In genomic region chr15:65027593-65027992, GRCh38 we compare ENCODE assay signal across 14 cellular contexts. TPM values are rescaled to one million over a fixed set of nuclear protein-coding genes. Genes with fewer than 3 reads are reported as not detected.
DNase-seq lines count a peak whose midpoint lies in the region; TF ChIP-seq lines count a peak whose summit lies in the region.
"Had no signal": no experiment of that assay in that cellular context is flagged by ENCODE, and none has a peak within 500 bp of the region (broad histone marks: within the 10 kb centered on the region; RNA-seq: fewer than 3 reads in every experiment).

No MANE protein-coding gene starts in this region.

- H3K27me3 Mint-ChIP-seq in MCF 10A (ENCODE audit: insufficient read depth, unreplicated experiment) = no peaks in the 10 kb centered on the region

- intact Hi-C loops in MCF 10A (cut with micrococcal nuclease) (no loop called here), breast epithelium (cut with DNase I; ENCODE audit: low total_unique reads) (no loop called here)

- H3K4me2 ChIP-seq in SU-DHL-6 (ENCODE audit: low read depth, low read length, poor library complexity, severe bottlenecking) = peak overlapping the region; percentile 98
- peak overlapping the region; percentile 26 for H3K4me2 ChIP-seq in fibroblast of lung (ENCODE audit: extremely low read depth, insufficient read depth, low read length)

- H4K20me1 ChIP-seq in SU-DHL-6 (ENCODE audit: low read depth, low read length) (no peaks in the 10 kb centered on the region), fibroblast of lung (ENCODE audit: control insufficient read depth, extremely low read depth, insufficient read depth, low read length) (no peaks in the 10 kb centered on the region)

- H3K36me3 ChIP-seq in breast epithelium (no peaks in the 10 kb centered on the region), SU-DHL-6 (ENCODE audit: low read length) (no peaks in the 10 kb centered on the region), fibroblast of lung (ENCODE audit: control insufficient read depth, insufficient read depth, low read length) (peaks cover 2% of the 10 kb centered on the region)

- H3K4me1 ChIP-seq in breast epithelium = peaks cover 0 to 7% of the 10 kb centered on the region in 2 donors
- no peaks in the 10 kb centered on the region for H3K4me1 ChIP-seq in fibroblast of lung (ENCODE audit: control insufficient read depth, extremely low read depth, insufficient read depth, low read length)

- H3K4me3 ChIP-seq in breast epithelium (peak overlapping the region in 1 of 3 donors; percentile 99), SU-DHL-6 (ENCODE audit: insufficient read depth, low read length, poor library complexity, severe bottlenecking) (no peak overlapping the region), fibroblast of lung (replicated peaks in 1 of 4; ENCODE audit: control extremely low read depth in 1 of 4, insufficient read depth in 1 of 4, low read depth in 3 of 4, low read length in 4 of 4) (peak overlapping the region in 2 of 4 experiments; percentile 71 to 94)

- H3K27ac Mint-ChIP-seq in MCF 10A (ENCODE audit: low read depth, unreplicated experiment) = no peak overlapping the region

- H3K79me2 ChIP-seq in SU-DHL-6 (ENCODE audit: insufficient read depth, low read length) = peaks cover 18% of the 10 kb centered on the region
- peaks cover 10% of the 10 kb centered on the region for H3K79me2 ChIP-seq in fibroblast of lung (ENCODE audit: control insufficient read depth, insufficient read depth, low read length)

- no peak for TF ChIP-seq CTCF in MCF 10A (IDR thresholded peaks at IDR 0.05; ENCODE audit: unreplicated experiment)
- TF ChIP-seq CTCF in breast epithelium (IDR thresholded peaks at IDR 0.05) = no peak
- TF ChIP-seq CTCF in SU-DHL-6 (IDR thresholded peaks at IDR 0.05; ENCODE audit: insufficient read depth, low read length, poor library complexity, severe bottlenecking) = no peak
- no peak for TF ChIP-seq CTCF in fibroblast of lung (conservative IDR thresholded peaks at IDR 0.05 in 1 of 2, IDR thresholded peaks at IDR 0.05 in 1 of 2; ENCODE audit: low read depth in 1 of 2, low read length in 2 of 2)

- H3K9ac ChIP-seq in SU-DHL-6 (ENCODE audit: low read length) (0 out of 2 replicates have a peak overlapping the region, but pooled peaks have one; percentile 77), fibroblast of lung (ENCODE audit: insufficient read depth, low read length) (no peak overlapping the region)

- TF ChIP-seq POLR2A in breast epithelium (IDR thresholded peaks at IDR 0.05) = no peak

- H2AFZ ChIP-seq in SU-DHL-6 (ENCODE audit: low read depth, low read length, severe bottlenecking) (no peak overlapping the region), fibroblast of lung (ENCODE audit: low read length) (no peak overlapping the region)

- H3K27ac ChIP-seq in breast epithelium (no peak overlapping the region), SU-DHL-6 (ENCODE audit: low read depth, low read length) (no peak overlapping the region), fibroblast of lung (ENCODE audit: insufficient read depth, low read length) (no peak overlapping the region)

- POLR2A ChIA-PET in MCF 10A (lab: Yijun Ruan, JAX) = interaction anchor here (0.9 to 3.2 kb wide), 3 partner anchors 11 to 38 kb away, joined by 3 to 12 read pairs (median 3); partner anchors contain the start of gene SPG21

- no peaks in the 10 kb centered on the region for H3K9me3 Mint-ChIP-seq in MCF 10A (ENCODE audit: unreplicated experiment)
- H3K9me3 Mint-ChIP-seq: CD14-positive monocyte had no signal

- no TSS peak for BruUV-seq in MCF 10A (replicated peaks; lab: Mats Ljungman, UMichigan)

- H3K9me3 ChIP-seq in breast epithelium = no peaks in the 10 kb centered on the region
- no peaks in the 10 kb centered on the region for H3K9me3 ChIP-seq in SU-DHL-6 (ENCODE audit: insufficient read depth, low read length)
- H3K9me3 ChIP-seq in fibroblast of lung (ENCODE audit: control insufficient read depth, insufficient read depth, low read depth, low read length) = no peaks in the 10 kb centered on the region
- H3K9me3 ChIP-seq: transverse colon had no signal

- H3K36me3 Mint-ChIP-seq in MCF 10A (ENCODE audit: insufficient read depth, unreplicated experiment) = peaks cover 32% of the 10 kb centered on the region

- no peak for DNase-seq in MCF 10A (ENCODE audit: unreplicated experiment)
- no peak for DNase-seq in breast epithelium (ENCODE audit: low spot score in 2 of 2)
- no peak for DNase-seq in fibroblast of lung (ENCODE audit: low read depth in 2 of 2)
- DNase-seq in retina = no peak
- DNase-seq in dedifferentiated amniotic fluid mesenchymal stem cell (ENCODE audit: extremely low spot score) = no peak
- DNase-seq in UCSD-AML1 (lab: John Stamatoyannopoulos, UW; ENCODE audit: unreplicated experiment) = no peak
- DNase-seq in stimulated activated CD4-positive, alpha-beta T cell treated with anti-CD3 and anti-CD28 coated beads, Interleukin-2, amount 100 ng/mL, for 24 hours = no peak
- DNase-seq: nucleus accumbens; OCI-M1; stimulated activated CD4-positive, alpha-beta T cell treated with anti-CD3 and anti-CD28 coated beads, Interleukin-4, amount 100 ng/mL, for 24 hours; transverse colon had no signal

- H3F3A ChIP-seq in SU-DHL-6 (ENCODE audit: insufficient read depth) = peaks cover 3% of the 10 kb centered on the region; the same call in 1 of the 2 replicates

- no peaks in the 10 kb centered on the region for H3K9me2 ChIP-seq in SU-DHL-6 (replicated peaks; ENCODE audit: insufficient read depth, low read length)

- H3K27me3 ChIP-seq in breast epithelium (no peaks in the 10 kb centered on the region), SU-DHL-6 (ENCODE audit: low read length) (no peaks in the 10 kb centered on the region), fibroblast of lung (ENCODE audit: control insufficient read depth, insufficient read depth, low read length) (no peaks in the 10 kb centered on the region)
- H3K27me3 ChIP-seq: transverse colon had no signal

- peak overlapping the region; percentile 73 for H3K4me3 Mint-ChIP-seq in MCF 10A (ENCODE audit: unreplicated experiment)

- H3K4me1 Mint-ChIP-seq in MCF 10A (ENCODE audit: insufficient read depth, unreplicated experiment) = peaks cover 27% of the 10 kb centered on the region

- CTCF ChIA-PET in MCF 10A (lab: Yijun Ruan, JAX) = no interaction called here

RNA-seq across cellular contexts. Expression of gene MTFMT, which starts 1.8 kb away (rescaled TPM):
- total RNA-seq in MCF 10A (2022) (14.9 and 15.9 TPM in 2 replicates), breast epithelium (10 to 100 TPM; 23.7 to 28.5 (median 28.4) TPM), fibroblast of lung (17.0 and 17.5 TPM in 2 replicates)
- polyA plus RNA-seq in fibroblast of lung = 12.6 and 16.6 TPM in 2 replicates
- 11.3 and 11.8 TPM in 2 replicates for polyA plus RNA-seq in fibroblast of lung (2012)
- 1.9 and 2.6 TPM in 2 replicates for polyA minus RNA-seq in fibroblast of lung (ENCODE audit: low replicate concordance)

RNA-seq across cellular contexts. Expression of gene SLC51B, which starts 17.6 kb away (rescaled TPM):
- total RNA-seq in MCF 10A (2022) (not detected in 2 replicates), breast epithelium (not detected), fibroblast of lung (0.51 and 0.66 TPM in 2 replicates)
- polyA plus RNA-seq in fibroblast of lung = 0.98 and 1.2 TPM in 2 replicates
- 1.3 TPM in 2 replicates for polyA plus RNA-seq in fibroblast of lung (2012)
- polyA minus RNA-seq in fibroblast of lung (ENCODE audit: low replicate concordance) = not detected in 2 replicates
- total RNA-seq: esophagus mucosa had no signal
- polyA plus RNA-seq: CD14-positive monocyte had no signal

RNA-seq across cellular contexts. Expression of gene SPG21, which starts 37.9 kb away (rescaled TPM):
- total RNA-seq in MCF 10A (2022) (63.1 and 70.4 TPM in 2 replicates), breast epithelium (100 to 1,000 TPM in 1 of 3 donors, 10 to 100 TPM in 2; 91.5 to 109 (median 92.8) TPM), fibroblast of lung (68.4 and 90.4 TPM in 2 replicates)
- polyA plus RNA-seq in fibroblast of lung = 89.9 and 95.3 TPM in 2 replicates
- 70.6 and 71.8 TPM in 2 replicates for polyA plus RNA-seq in fibroblast of lung (2012)
- 37.3 and 39.0 TPM in 2 replicates for polyA minus RNA-seq in fibroblast of lung (ENCODE audit: low replicate concordance)

RNA-seq across cellular contexts. Expression of gene RASL12, which starts 40.2 kb away (rescaled TPM):
- not detected in 2 replicates for total RNA-seq in MCF 10A (2022)
- 10 to 100 TPM; 12.6 to 20.6 (median 20.3) TPM for total RNA-seq in breast epithelium
- 49.3 and 50.5 TPM in 2 replicates for total RNA-seq in fibroblast of lung
- 9.1 and 16.9 TPM in 2 replicates for polyA plus RNA-seq in fibroblast of lung
- polyA plus RNA-seq in fibroblast of lung (2012) = 11.0 and 20.3 TPM in 2 replicates
- 22.5 and 40.8 TPM in 2 replicates for polyA minus RNA-seq in fibroblast of lung (ENCODE audit: low replicate concordance)
- polyA plus RNA-seq: CD14-positive monocyte had no signal

RNA-seq across cellular contexts. Expression of gene KBTBD13, which starts 49.0 kb away (rescaled TPM):
- total RNA-seq in MCF 10A (2022) (not detected in 2 replicates), breast epithelium (under 1 TPM in 2 of 3 donors, not detected in 1; 0.15 to 0.33 TPM), fibroblast of lung (not detected in 2 replicates)
- 0.02 TPM in 1 of 2 replicates, not detected in the other for polyA plus RNA-seq in fibroblast of lung
- polyA plus RNA-seq in fibroblast of lung (2012) = not detected in 2 replicates
- polyA minus RNA-seq in fibroblast of lung (ENCODE audit: low replicate concordance) = not detected in 2 replicates
- total RNA-seq: esophagus mucosa, transverse colon had no signal
- polyA plus RNA-seq: CD14-positive monocyte had no signal
